Comparison of ENCODE assay signal across 8 cellular contexts in the genomic region with DNA sequence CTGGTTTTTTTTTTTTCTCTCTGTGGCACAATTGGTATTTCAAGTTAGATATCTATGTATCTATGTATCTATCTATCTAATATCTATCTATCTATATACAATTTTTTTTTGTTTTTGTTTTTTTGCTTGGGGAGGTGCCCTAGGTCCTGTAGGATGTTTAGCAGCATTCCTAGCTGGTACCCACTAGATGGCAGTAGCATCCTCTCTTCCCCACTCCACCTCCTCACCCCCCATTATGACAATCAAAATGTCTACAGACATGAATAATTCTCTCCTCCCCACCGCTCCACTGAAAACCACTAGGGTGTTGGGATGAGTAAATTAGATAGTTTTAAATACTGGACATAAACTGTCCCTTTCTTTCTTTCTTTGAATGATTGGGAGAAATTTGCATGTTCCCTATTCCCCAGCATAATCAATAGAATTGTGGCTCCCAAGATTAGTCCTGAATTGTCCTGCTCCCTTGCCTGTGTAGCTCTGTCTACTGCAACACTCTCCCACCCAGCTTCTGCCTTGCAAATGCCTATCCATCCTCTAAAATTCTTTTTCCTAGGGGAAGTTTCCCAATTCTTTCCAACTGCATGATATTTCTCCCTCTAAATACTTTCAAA.
A peak's percentile ranks its signal among the peaks of the same experiment; 100 is the strongest.
DNase-seq lines count a peak whose midpoint lies in the region; ATAC-seq and TF ChIP-seq lines count a peak whose summit lies in the region.

No MANE protein-coding gene starts in this region.

- no peaks in the 10 kb centered on the region for H3K9me3 Mint-ChIP-seq in nephron

- H3K4me1 Mint-ChIP-seq in nephron: peaks cover 10% of the 10 kb centered on the region

- no peak overlapping the region for H3K27ac ChIP-seq in breast epithelium

- intact Hi-C loops in breast epithelium (cut with DNase I; ENCODE audit: low total_unique reads): no loop called here

- H3K4me1 ChIP-seq in breast epithelium: no peaks in the 10 kb centered on the region

- H3K4me3 Mint-ChIP-seq in nephron: no peak overlapping the region

- no peaks in the 10 kb centered on the region for H3K36me3 ChIP-seq in breast epithelium

- DNase-seq in NCI-H345 (lab: John Stamatoyannopoulos, UW) (peak; percentile 5), NCI-H345 treated with DMSO at 0.1 percent for 48 hours (lab: John Stamatoyannopoulos, UW; ENCODE audit: unreplicated experiment) (no peak), HCEC 1CT (peak; percentile 29), NCI-H2081 treated with DMSO at 0.1 percent for 48 hours (lab: John Stamatoyannopoulos, UW) (peak; percentile 6), breast epithelium (ENCODE audit: low spot score in 2 of 2) (no peak)
- no peak for DNase-seq in activated CD4-positive, alpha-beta T cell treated with anti-CD3 and anti-CD28 coated beads for 1 hour

- H3K9me3 ChIP-seq in breast epithelium: no peaks in the 10 kb centered on the region

- H3K36me3 Mint-ChIP-seq in nephron (ENCODE audit: low read depth): no peaks in the 10 kb centered on the region

- H3K4me3 ChIP-seq in breast epithelium: no peak overlapping the region

- no peak for ATAC-seq in HG03439 (IDR thresholded peaks at IDR 0.05; ENCODE audit: unreplicated experiment)

- no peaks in the 10 kb centered on the region for H3K27me3 ChIP-seq in breast epithelium

- H3K27me3 Mint-ChIP-seq in nephron (ENCODE audit: low read depth): no peaks in the 10 kb centered on the region

- no peak for TF ChIP-seq POLR2A in breast epithelium (IDR thresholded peaks at IDR 0.05)

- no peak overlapping the region for H3K27ac Mint-ChIP-seq in nephron

- peak in 2 of 3 donors; percentile 32 to 37 for TF ChIP-seq CTCF in breast epithelium (IDR thresholded peaks at IDR 0.05)
- TF ChIP-seq CTCF in nephron (IDR thresholded peaks at IDR 0.05; ENCODE audit: unreplicated experiment in 3 of 3): peak; percentile 50 to 72 (median 67)

Comparison
In these comparisons a context has a peak if more than half of its experiments do, and no peak if none do; other contexts are left out.
1. DNase-seq: peak in NCI-H345 (single experiment), HCEC 1CT (single experiment) and NCI-H2081 treated with DMSO at 0.1 percent for 48 hours (single experiment); none in NCI-H345 treated with DMSO at 0.1 percent for 48 hours (single experiment), breast epithelium (0 of 2) and activated CD4-positive, alpha-beta T cell treated with anti-CD3 and anti-CD28 coated beads for 1 hour (single experiment).